ENCODE assay signal across 34 cellular contexts in the genomic region with DNA sequence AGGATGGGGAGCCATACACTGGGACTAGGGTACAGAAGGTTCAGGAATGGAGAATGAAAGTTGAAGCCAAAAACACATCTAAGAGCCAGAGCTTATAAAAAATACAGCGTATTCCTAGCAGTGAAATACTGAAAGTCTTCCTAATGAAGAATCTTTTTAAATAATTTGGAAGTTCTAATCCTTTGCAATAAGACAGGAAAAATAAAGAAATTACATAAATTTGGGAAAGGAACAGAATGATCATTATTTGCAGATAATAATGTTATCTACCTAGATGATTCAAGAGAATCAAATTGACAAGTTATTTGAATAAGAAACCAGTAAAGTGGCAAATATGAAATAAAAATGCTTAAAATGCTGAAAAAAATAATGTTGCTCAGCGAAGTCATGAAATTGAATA.
"Had no signal": no experiment of that assay in that cellular context is flagged by ENCODE, and none has a peak within 500 bp of the region (broad histone marks: within the 10 kb centered on the region; RNA-seq: fewer than 3 reads in every experiment).

No MANE protein-coding gene starts in this region.

- DNase-seq: Karpas-422, Kasumi-1, MG63, MM.1S, MV-4-11, NCI-H1048, NCI-H1092, NCI-H1092 treated with DMSO at 0.1 percent for 48 hours, NCI-H1105, NCI-H1105 treated with DMSO at 0.1 percent for 48 hours, NCI-H1417, NCI-H1417 treated with DMSO at 0.1 percent for 48 hours, NCI-H1436, NCI-H1436 treated with DMSO at 0.1 percent for 48 hours, NCI-H146, NCI-H1694, NCI-H1694 treated with DMSO at 0.1 percent for 48 hours, NCI-H187 treated with DMSO at 0.1 percent for 48 hours, NCI-H1930, NCI-H2029, NCI-H2029 treated with DMSO at 0.1 percent for 48 hours, NCI-H2081, NCI-H2081 treated with DMSO at 0.1 percent for 48 hours, NCI-H2107, NCI-H2171, NCI-H2171 treated with DMSO at 0.1 percent for 48 hours, NCI-H2227 treated with DMSO at 0.1 percent for 48 hours, NCI-H226, NCI-H345, NCI-H446, NCI-H446 treated with DMSO at 0.1 percent for 48 hours, NCI-H510A, NCI-H510A treated with DMSO at 0.1 percent for 48 hours, NCI-H524 had no signal

- H3K4me3 ChIP-seq: MG63 had no signal

- H3K27me3 ChIP-seq: MG63 had no signal

- H3K36me3 ChIP-seq: MG63 had no signal
